ENCODE assay signal across 2 cellular contexts in genomic region chr2:238868067-238868524, GRCh38.
TF ChIP-seq lines count a peak whose summit lies in the region.

No MANE protein-coding gene starts in this region.

TF ChIP-seq in SK-N-SH, 30 proteins besides CTCF, POLR2A, EP300 and RAD21 (continued from another document):
- TF ChIP-seq, protein P1, sequence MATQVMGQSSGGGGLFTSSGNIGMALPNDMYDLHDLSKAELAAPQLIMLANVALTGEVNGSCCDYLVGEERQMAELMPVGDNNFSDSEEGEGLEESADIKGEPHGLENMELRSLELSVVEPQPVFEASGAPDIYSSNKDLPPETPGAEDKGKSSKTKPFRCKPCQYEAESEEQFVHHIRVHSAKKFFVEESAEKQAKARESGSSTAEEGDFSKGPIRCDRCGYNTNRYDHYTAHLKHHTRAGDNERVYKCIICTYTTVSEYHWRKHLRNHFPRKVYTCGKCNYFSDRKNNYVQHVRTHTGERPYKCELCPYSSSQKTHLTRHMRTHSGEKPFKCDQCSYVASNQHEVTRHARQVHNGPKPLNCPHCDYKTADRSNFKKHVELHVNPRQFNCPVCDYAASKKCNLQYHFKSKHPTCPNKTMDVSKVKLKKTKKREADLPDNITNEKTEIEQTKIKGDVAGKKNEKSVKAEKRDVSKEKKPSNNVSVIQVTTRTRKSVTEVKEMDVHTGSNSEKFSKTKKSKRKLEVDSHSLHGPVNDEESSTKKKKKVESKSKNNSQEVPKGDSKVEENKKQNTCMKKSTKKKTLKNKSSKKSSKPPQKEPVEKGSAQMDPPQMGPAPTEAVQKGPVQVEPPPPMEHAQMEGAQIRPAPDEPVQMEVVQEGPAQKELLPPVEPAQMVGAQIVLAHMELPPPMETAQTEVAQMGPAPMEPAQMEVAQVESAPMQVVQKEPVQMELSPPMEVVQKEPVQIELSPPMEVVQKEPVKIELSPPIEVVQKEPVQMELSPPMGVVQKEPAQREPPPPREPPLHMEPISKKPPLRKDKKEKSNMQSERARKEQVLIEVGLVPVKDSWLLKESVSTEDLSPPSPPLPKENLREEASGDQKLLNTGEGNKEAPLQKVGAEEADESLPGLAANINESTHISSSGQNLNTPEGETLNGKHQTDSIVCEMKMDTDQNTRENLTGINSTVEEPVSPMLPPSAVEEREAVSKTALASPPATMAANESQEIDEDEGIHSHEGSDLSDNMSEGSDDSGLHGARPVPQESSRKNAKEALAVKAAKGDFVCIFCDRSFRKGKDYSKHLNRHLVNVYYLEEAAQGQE (IDR thresholded peaks at IDR 0.05; ENCODE audit: low read depth, low read length) = no peak
- TF ChIP-seq PBX3 (IDR thresholded peaks at IDR 0.05) = peak; percentile 72
- peak; percentile 40; the same call in 1 of the 2 replicates for TF ChIP-seq NFIC (IDR thresholded peaks at IDR 0.05; ENCODE audit: borderline replicate concordance)

TF ChIP-seq in SK-N-SH treated with all-trans-retinoic acid at 6 μM for 48 hours, 23 proteins besides CTCF, POLR2A, EP300 and RAD21 (continued from another document):
- TF ChIP-seq TSHZ2 (CRISPR knock-in tag; IDR thresholded peaks at IDR 0.05) (no peak), ARNTL (CRISPR knock-in tag; IDR thresholded peaks at IDR 0.05; ENCODE audit: borderline replicate concordance, low read depth) (no peak), RARB (CRISPR knock-in tag; IDR thresholded peaks at IDR 0.05) (no peak), ZNF565 (CRISPR knock-in tag; conservative IDR thresholded peaks at IDR 0.05; ENCODE audit: low read depth) (no peak), CREB5 (CRISPR knock-in tag; IDR thresholded peaks at IDR 0.05; ENCODE audit: low read depth) (no peak), ZNF70 (CRISPR knock-in tag; IDR thresholded peaks at IDR 0.05) (no peak), OSR1 (CRISPR knock-in tag; IDR thresholded peaks at IDR 0.05) (no peak)
- TF ChIP-seq, protein P2, sequence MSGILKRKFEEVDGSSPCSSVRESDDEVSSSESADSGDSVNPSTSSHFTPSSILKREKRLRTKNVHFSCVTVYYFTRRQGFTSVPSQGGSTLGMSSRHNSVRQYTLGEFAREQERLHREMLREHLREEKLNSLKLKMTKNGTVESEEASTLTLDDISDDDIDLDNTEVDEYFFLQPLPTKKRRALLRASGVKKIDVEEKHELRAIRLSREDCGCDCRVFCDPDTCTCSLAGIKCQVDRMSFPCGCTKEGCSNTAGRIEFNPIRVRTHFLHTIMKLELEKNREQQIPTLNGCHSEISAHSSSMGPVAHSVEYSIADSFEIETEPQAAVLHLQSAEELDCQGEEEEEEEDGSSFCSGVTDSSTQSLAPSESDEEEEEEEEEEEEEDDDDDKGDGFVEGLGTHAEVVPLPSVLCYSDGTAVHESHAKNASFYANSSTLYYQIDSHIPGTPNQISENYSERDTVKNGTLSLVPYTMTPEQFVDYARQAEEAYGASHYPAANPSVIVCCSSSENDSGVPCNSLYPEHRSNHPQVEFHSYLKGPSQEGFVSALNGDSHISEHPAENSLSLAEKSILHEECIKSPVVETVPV (CRISPR knock-in tag; IDR thresholded peaks at IDR 0.05) = no peak
